ENCODE assay signal across 9 cellular contexts in genomic region chr1:66242646-66243547, GRCh38.
DNase-seq lines count a peak whose midpoint lies in the region; ATAC-seq and TF ChIP-seq lines count a peak whose summit lies in the region.
"Had no signal": no experiment of that assay in that cellular context is flagged by ENCODE, and none has a peak within 500 bp of the region (broad histone marks: within the 10 kb centered on the region; RNA-seq: fewer than 3 reads in every experiment).

No MANE protein-coding gene starts in this region.

- H3K4me1 Mint-ChIP-seq in CD8-positive, alpha-beta T cell (ENCODE audit: low read depth): peaks cover 23% of the 10 kb centered on the region

- intact Hi-C loops in CD8-positive, alpha-beta T cell (cut with DNase I, micrococcal nuclease): loop anchor here (1.0 to 10.0 kb wide), 6 partner anchors 158 to 1006 kb away; partner anchors contain the start of genes LEPR (in 1 of the 2) and LEPROT (in 1 of the 2)
- intact Hi-C loops in dorsolateral prefrontal cortex (cut with DNase I): loop anchor here (1.0 to 5.0 kb wide), 7 partner anchors 71 to 284 kb away; no protein-coding TSS in a partner anchor

- no peaks in the 10 kb centered on the region for H3K9me3 ChIP-seq in CD8-positive, alpha-beta T cell (ENCODE audit: low read length)
- no peaks in the 10 kb centered on the region for H3K9me3 ChIP-seq in lung (ENCODE audit: control insufficient read depth in 2 of 2, insufficient read depth in 1 of 2, low read length in 1 of 2)

- DNase-seq in CD8-positive, alpha-beta T cell: peak; percentile 44 to 79 (median 69)
- peak; percentile 39 to 75 for DNase-seq in HL-60 (ENCODE audit: low read depth in 1 of 2, low spot score in 1 of 2)
- peak; percentile 91 for DNase-seq in NCI-H82 (lab: John Stamatoyannopoulos, UW)
- DNase-seq in activated CD4-positive, alpha-beta T cell treated with anti-CD3 and anti-CD28 coated beads, Interleukin-2, amount 50 U/mL, for 48 hours: peak; percentile 76 to 82
- DNase-seq in dorsolateral prefrontal cortex: peak; percentile 86 to 94 (median 90)
- peak; percentile 80 for DNase-seq in lung (ENCODE audit: low spot score)
- DNase-seq in stimulated activated CD8-positive, alpha-beta memory T cell treated with anti-CD3 and anti-CD28 coated beads, Interleukin-15, amount 100 ng/mL, for 1 hour (ENCODE audit: low read depth): peak; percentile 46

- peaks cover 6% of the 10 kb centered on the region for H3K27me3 Mint-ChIP-seq in CD8-positive, alpha-beta T cell (ENCODE audit: low read depth)

- H3K36me3 Mint-ChIP-seq in CD8-positive, alpha-beta T cell: no peaks in the 10 kb centered on the region
- H3K36me3 Mint-ChIP-seq: activated naive CD4-positive, alpha-beta T cell treated with anti-CD3 and anti-CD28 coated beads, Interleukin-2, amount 50 U/mL, for 24 hours had no signal

- peak; percentile 97 for TF ChIP-seq CTCF in CD8-positive, alpha-beta T cell (IDR thresholded peaks at IDR 0.05)
- TF ChIP-seq CTCF in HL-60 (IDR thresholded peaks at IDR 0.05; ENCODE audit: insufficient read depth, low read length): peak; percentile 98
- peak; percentile 86 to 100 (median 100) for TF ChIP-seq CTCF in dorsolateral prefrontal cortex (IDR thresholded peaks at IDR 0.05 in 54 of 56, conservative IDR thresholded peaks at IDR 0.05 in 2 of 56; ENCODE audit: low read depth in 1 of 56, partially characterized antibody in 56 of 56)
- peak; percentile 99 for TF ChIP-seq CTCF in lung (IDR thresholded peaks at IDR 0.05; ENCODE audit: control extremely low read depth, extremely low read depth)

- H3K27ac Mint-ChIP-seq in CD8-positive, alpha-beta T cell: no peak overlapping the region
- H3K27ac Mint-ChIP-seq: activated naive CD4-positive, alpha-beta T cell treated with anti-CD3 and anti-CD28 coated beads, Interleukin-2, amount 50 U/mL, for 24 hours had no signal

- peak; percentile 82 for ATAC-seq in CD8-positive, alpha-beta T cell
- ATAC-seq in GM19467 (IDR thresholded peaks at IDR 0.05; ENCODE audit: unreplicated experiment) (peak; percentile 70), lung (ENCODE audit: insufficient read depth, low FRiP score) (peak; percentile 94)

- POLR2A ChIA-PET in CD8-positive, alpha-beta T cell (lab: Charles Lee): interaction anchor here (0.8 to 1.3 kb wide), 4 partner anchors 14 to 280 kb away, joined by 3 to 5 read pairs (median 4); no protein-coding TSS in a partner anchor

- H3K27ac ChIP-seq in CD8-positive, alpha-beta T cell (ENCODE audit: low read depth, low read length): no peak overlapping the region
- H3K27ac ChIP-seq in HL-60 (replicated peaks): no peak overlapping the region
- peak overlapping the region; percentile 46 to 97 (median 90) for H3K27ac ChIP-seq in dorsolateral prefrontal cortex
- H3K27ac ChIP-seq in lung (ENCODE audit: low read depth in 1 of 2, low read length in 1 of 2): no peak overlapping the region

- H3K36me3 ChIP-seq in CD8-positive, alpha-beta T cell (ENCODE audit: insufficient read depth, low read length): no peaks in the 10 kb centered on the region
- no peaks in the 10 kb centered on the region for H3K36me3 ChIP-seq in lung (ENCODE audit: control insufficient read depth in 2 of 2, insufficient read depth in 2 of 2, low read length in 2 of 2)

- H3K4me3 Mint-ChIP-seq in CD8-positive, alpha-beta T cell: no peak overlapping the region
- H3K4me3 Mint-ChIP-seq: activated naive CD4-positive, alpha-beta T cell treated with anti-CD3 and anti-CD28 coated beads, Interleukin-2, amount 50 U/mL, for 24 hours had no signal

- 43 to 46% methylated on average over 6 of the region's 6 CpGs for WGBS in lung, 2 donors

- H3K9me3 Mint-ChIP-seq in CD8-positive, alpha-beta T cell: no peaks in the 10 kb centered on the region
- H3K9me3 Mint-ChIP-seq: activated naive CD4-positive, alpha-beta T cell treated with anti-CD3 and anti-CD28 coated beads, Interleukin-2, amount 50 U/mL, for 24 hours had no signal

- no peak overlapping the region for H3K4me3 ChIP-seq in CD8-positive, alpha-beta T cell (ENCODE audit: low read depth, low read length)
- H3K4me3 ChIP-seq in HL-60 (replicated peaks; ENCODE audit: insufficient read depth, low read length) (no peak overlapping the region), dorsolateral prefrontal cortex (peak overlapping the region in 7 of 59 donors; percentile 8 to 29 (median 14)), lung (no peak overlapping the region)

- H3K27me3 ChIP-seq in CD8-positive, alpha-beta T cell (ENCODE audit: insufficient read depth, low read length): no peaks in the 10 kb centered on the region
- no peaks in the 10 kb centered on the region for H3K27me3 ChIP-seq in HL-60 (ENCODE audit: insufficient read depth, poor library complexity, severe bottlenecking)
- no peaks in the 10 kb centered on the region for H3K27me3 ChIP-seq in dorsolateral prefrontal cortex
- H3K27me3 ChIP-seq in lung (ENCODE audit: control insufficient read depth, insufficient read depth): no peaks in the 10 kb centered on the region

- CTCF ChIA-PET in CD8-positive, alpha-beta T cell (lab: Charles Lee): interaction anchor here (0.6 to 23.9 kb wide), 44 partner anchors 10 to 323 kb away, joined by 3 to 677 read pairs (median 4); no protein-coding TSS in a partner anchor

- peaks cover 12% of the 10 kb centered on the region for H3K4me1 ChIP-seq in CD8-positive, alpha-beta T cell (ENCODE audit: insufficient read depth, low read length)
- H3K4me1 ChIP-seq in lung (ENCODE audit: control insufficient read depth in 2 of 2, insufficient read depth in 2 of 2, low read length in 2 of 2): peaks cover 0 to 2% of the 10 kb centered on the region in 2 donors

Comparison
In these comparisons a context has a peak if more than half of its experiments do, and no peak if none do; other contexts are left out.
1. H3K27ac ChIP-seq: peak in dorsolateral prefrontal cortex (59 of 59); none in CD8-positive, alpha-beta T cell (single experiment), HL-60 (single experiment) and lung (0 of 2).
2. Peak in every context shown above with its lines, with median percentiles within 50 percentile points of each other: ATAC-seq, DNase-seq and CTCF ChIP-seq.